In the genomic region with DNA sequence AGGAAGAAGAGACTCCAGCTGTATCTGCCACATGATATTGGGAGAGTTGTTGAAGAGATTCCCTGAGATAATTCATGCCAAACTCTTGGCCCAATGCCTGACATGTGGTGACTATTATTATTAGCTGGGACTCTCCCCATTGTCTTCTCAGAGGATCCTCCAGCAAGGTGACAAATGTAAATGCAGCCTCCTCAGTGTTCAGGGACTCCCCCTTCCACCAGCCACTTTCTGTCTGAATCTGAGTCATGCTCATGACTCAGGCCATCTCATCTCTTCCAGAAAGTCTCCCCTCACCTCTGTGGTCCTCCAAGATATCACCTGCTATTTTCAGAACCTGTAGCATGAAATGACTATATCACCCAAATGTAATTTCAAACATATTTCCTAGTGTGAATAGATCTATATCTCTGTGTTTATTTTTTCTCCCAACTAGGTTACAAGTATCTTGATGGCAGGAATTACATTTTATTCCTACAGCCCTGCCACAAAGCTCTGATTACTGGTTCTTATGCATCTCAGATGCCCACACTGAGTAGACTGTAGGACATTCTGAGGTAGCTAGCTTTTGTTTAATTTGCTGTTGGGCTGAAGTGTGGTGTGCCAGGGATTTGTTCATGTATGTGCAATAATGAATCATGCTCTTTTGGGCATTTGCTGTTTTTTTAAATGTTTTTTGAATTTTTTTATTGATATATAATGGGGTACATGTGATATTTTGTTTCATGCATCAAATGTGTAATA, we compare ENCODE assay signal across 8 cellular contexts.
DNase-seq lines count a peak whose midpoint lies in the region; ATAC-seq and TF ChIP-seq lines count a peak whose summit lies in the region.

No MANE protein-coding gene starts in this region.

- H3K4me3 ChIP-seq in astrocyte of the spinal cord (ENCODE audit: low read depth, low read length) (no peak overlapping the region), brain microvascular endothelial cell (ENCODE audit: low read depth, low read length) (no peak overlapping the region)

- no peak for TF ChIP-seq CTCF in GM10248 (IDR thresholded peaks at IDR 0.05; ENCODE audit: control extremely low read depth, extremely low read depth, low read depth, missing control alignments)
- TF ChIP-seq CTCF in astrocyte of the spinal cord (IDR thresholded peaks at IDR 0.05; ENCODE audit: low read depth, low read length), result no peak
- no peak for TF ChIP-seq CTCF in brain microvascular endothelial cell (IDR thresholded peaks at IDR 0.05; ENCODE audit: low read depth, low read length, missing control alignments)

- POLR2A ChIA-PET in GM10248 (lab: Yijun Ruan, JAX), result no interaction called here

- H3K36me3 ChIP-seq in brain microvascular endothelial cell (replicated peaks), result no peaks in the 10 kb centered on the region

- H3K27me3 ChIP-seq in brain microvascular endothelial cell (replicated peaks), result no peaks in the 10 kb centered on the region

- no peak overlapping the region for H3K27ac ChIP-seq in brain microvascular endothelial cell

- peak; percentile 83 for ATAC-seq in GM21619 (IDR thresholded peaks at IDR 0.05; ENCODE audit: unreplicated experiment)

- in situ Hi-C loops in astrocyte of the spinal cord (cut with HindIII; ENCODE audit: low sequenced_read_pairs) (no loop called here), brain microvascular endothelial cell (cut with HindIII; ENCODE audit: low pct_ligation_motif_present, low sequenced_read_pairs) (no loop called here)

- DNase-seq in GM10248 (ENCODE audit: extremely low spot score) (peak; percentile 72), LHCN-M2 (ENCODE audit: low read depth) (peak; percentile 31), astrocyte of the spinal cord (ENCODE audit: low read depth, low spot score) (peak; percentile 52), NCI-H2081 treated with DMSO at 0.1 percent for 48 hours (lab: John Stamatoyannopoulos, UW) (no peak), brain microvascular endothelial cell (no peak), NCI-H82 treated with DMSO at 0.1 percent for 48 hours (lab: John Stamatoyannopoulos, UW; ENCODE audit: unreplicated experiment) (no peak)
- peak; percentile 21 to 64 for DNase-seq in stimulated activated CD8-positive, alpha-beta memory T cell treated with anti-CD3 and anti-CD28 coated beads, Interleukin-7, amount 100 ng/mL, for 48 hours (ENCODE audit: extremely low read depth in 1 of 2, low read depth in 1 of 2)

- CTCF ChIA-PET in GM10248 (lab: Yijun Ruan, JAX), result interaction anchor here (0.9 to 8.8 kb wide), 6 partner anchors 9 to 530 kb away, joined by 3 to 81 read pairs (median 4); no protein-coding TSS in a partner anchor

Comparison
In these comparisons a context has a peak if more than half of its experiments do, and no peak if none do; other contexts are left out.
1. DNase-seq: peak in GM10248 (single experiment), LHCN-M2 (single experiment), astrocyte of the spinal cord (single experiment) and stimulated activated CD8-positive, alpha-beta memory T cell treated with anti-CD3 and anti-CD28 coated beads, Interleukin-7, amount 100 ng/mL, for 48 hours (2 of 2); none in NCI-H2081 treated with DMSO at 0.1 percent for 48 hours (single experiment), brain microvascular endothelial cell (single experiment) and NCI-H82 treated with DMSO at 0.1 percent for 48 hours (single experiment).